In the genomic region with DNA sequence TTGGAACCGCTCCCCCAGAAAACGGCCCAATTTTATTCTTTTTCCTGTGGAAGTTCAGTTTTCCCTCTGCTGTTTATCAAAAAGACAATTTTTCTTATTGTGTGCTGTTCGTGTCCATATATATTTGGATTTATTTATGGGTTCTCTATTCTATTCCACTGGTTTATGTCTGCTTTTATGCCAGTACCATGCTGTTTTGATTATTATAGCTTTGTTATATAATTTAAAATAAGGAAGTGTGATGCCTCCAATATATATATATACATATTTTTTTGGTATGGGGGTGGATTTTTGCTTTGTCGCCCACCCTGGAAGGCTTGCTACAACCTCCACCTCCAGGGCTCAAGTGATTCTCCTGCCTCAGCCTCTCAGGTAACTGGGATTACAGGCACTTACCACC, we compare ENCODE assay signal across 33 cellular contexts.
"Had no signal": no experiment of that assay in that cellular context is flagged by ENCODE, and none has a peak within 500 bp of the region (broad histone marks: within the 10 kb centered on the region; RNA-seq: fewer than 3 reads in every experiment).

No MANE protein-coding gene starts in this region.

- H3K36me3 ChIP-seq: adrenal gland, ascending aorta, brain microvascular endothelial cell, breast epithelium, cardiac muscle cell had no signal

- ATAC-seq: activated naive CD4-positive, alpha-beta T cell treated with anti-CD3 and anti-CD28 coated beads, Interleukin-2, amount 50 U/mL, for 72 hours; activated naive CD8-positive, alpha-beta T cell treated with anti-CD3 and anti-CD28 coated beads, Interleukin-2, amount 50 U/mL, for 24 hours; activated T-cell treated with anti-CD3 and anti-CD28 coated beads, Interleukin-2, amount 50 U/mL, for 4 hours; activated T-cell treated with anti-CD3 and anti-CD28 coated beads, Interleukin-2, amount 50 U/mL, for 72 hours; activated T-helper 17 cell treated with anti-CD3 and anti-CD28 coated beads, Interleukin-2, amount 50 U/mL, for 72 hours; body of pancreas had no signal

- DNase-seq: activated effector memory CD4-positive, alpha-beta T cell treated with anti-CD3 and anti-CD28 coated beads, Interleukin-2, amount 50 U/mL, for 16 hours; activated effector memory CD4-positive, alpha-beta T cell treated with Interleukin-2 at 50 U/mL for 16 hours; activated gamma-delta T cell; activated gamma-delta T cell treated with Interleukin-2 at 50 U/mL for 16 hours; activated naive CD4-positive, alpha-beta T cell; activated naive CD4-positive, alpha-beta T cell treated with anti-CD3 and anti-CD28 coated beads for 36 hours; activated naive CD4-positive, alpha-beta T cell treated with anti-CD3 and anti-CD28 coated beads, Interleukin-2, amount 10 ng/mL, durations not matched to agents 7 days and 5 days; activated naive CD4-positive, alpha-beta T cell treated with anti-CD3 and anti-CD28 coated beads, Interleukin-2, amount 50 U/mL, for 16 hours; activated naive CD4-positive, alpha-beta T cell treated with Interleukin-2 at 50 U/mL for 16 hours; activated naive CD8-positive, alpha-beta T cell treated with anti-CD3 and anti-CD28 coated beads for 36 hours; activated naive CD8-positive, alpha-beta T cell treated with anti-CD3 and anti-CD28 coated beads, Interleukin-2, amount 10 ng/mL, durations not matched to agents 7 days and 5 days; activated naive CD8-positive, alpha-beta T cell treated with anti-CD3 and anti-CD28 coated beads, Interleukin-2, amount 50 U/mL, for 24 hours; activated T-cell treated with anti-CD3 and anti-CD28 coated beads, Interleukin-2, amount 50 U/mL, for 24 hours; activated T-cell treated with anti-CD3 and anti-CD28 coated beads, Interleukin-2, amount 50 U/mL, for 4 hours; activated T-cell treated with anti-CD3 and anti-CD28 coated beads, Interleukin-2, amount 50 U/mL, for 48 hours; activated T-cell treated with anti-CD3 and anti-CD28 coated beads, Interleukin-2, amount 50 U/mL, for 72 hours; adrenal gland; amniotic stem cell; amygdala; anterior cingulate cortex; aorta; body of pancreas; brain microvascular endothelial cell; caudate nucleus; central memory CD4-positive, alpha-beta T cell; cerebellar nuclear complex had no signal

- H3K9me3 ChIP-seq: adrenal gland had no signal

- H3K27me3 ChIP-seq: adrenal gland, ascending aorta, body of pancreas, brain microvascular endothelial cell, breast epithelium, cardiac muscle cell had no signal

- H3K4me3 ChIP-seq: adrenal gland, ascending aorta, body of pancreas, breast epithelium, cardiac muscle cell had no signal

- FAIRE-seq: astrocyte, bronchial epithelial cell had no signal

- H3K27ac ChIP-seq: adrenal gland, ascending aorta, body of pancreas, brain microvascular endothelial cell, breast epithelium, cardiac muscle cell had no signal

- H3K4me1 ChIP-seq: adrenal gland, ascending aorta, breast epithelium had no signal
